In genomic region chrX:84724576-84724975, GRCh38 we compare ENCODE assay signal across 21 cellular contexts.
"Had no signal": no experiment of that assay in that cellular context is flagged by ENCODE, and none has a peak within 500 bp of the region (broad histone marks: within the 10 kb centered on the region; RNA-seq: fewer than 3 reads in every experiment).

No MANE protein-coding gene starts in this region.

- H3K36me3 Mint-ChIP-seq: activated CD8-positive, alpha-beta memory T cell treated with anti-CD3 and anti-CD28 coated beads, Interleukin-2, amount 10 ng/mL, durations not matched to agents 7 days and 5 days; activated naive CD4-positive, alpha-beta T cell treated with anti-CD3 and anti-CD28 coated beads, Interleukin-2, amount 10 ng/mL, durations not matched to agents 7 days and 5 days; naive thymus-derived CD8-positive, alpha-beta T cell had no signal

- H3K4me1 Mint-ChIP-seq: activated CD8-positive, alpha-beta memory T cell treated with anti-CD3 and anti-CD28 coated beads, Interleukin-2, amount 10 ng/mL, durations not matched to agents 7 days and 5 days; activated naive CD4-positive, alpha-beta T cell treated with anti-CD3 and anti-CD28 coated beads, Interleukin-2, amount 10 ng/mL, durations not matched to agents 7 days and 5 days; naive thymus-derived CD8-positive, alpha-beta T cell had no signal

- ATAC-seq: activated CD8-positive, alpha-beta memory T cell treated with anti-CD3 and anti-CD28 coated beads, Interleukin-2, amount 10 ng/mL, durations not matched to agents 7 days and 5 days; gastroesophageal sphincter; left lung; naive thymus-derived CD8-positive, alpha-beta T cell; right cardiac atrium had no signal

- H3K27ac Mint-ChIP-seq: activated CD8-positive, alpha-beta memory T cell treated with anti-CD3 and anti-CD28 coated beads, Interleukin-2, amount 10 ng/mL, durations not matched to agents 7 days and 5 days; activated naive CD4-positive, alpha-beta T cell treated with anti-CD3 and anti-CD28 coated beads, Interleukin-2, amount 10 ng/mL, durations not matched to agents 7 days and 5 days; activated T-helper 2 cell treated with anti-CD3 and anti-CD28 coated beads, Interferon-gamma antibody, Interleukin-2, Interleukin-4, amounts not matched to agents 10 μg/mL and 5 μg/mL and 100 μg/mL, durations not matched to agents 14 hours and 24 hours and 36 hours; naive thymus-derived CD8-positive, alpha-beta T cell had no signal

- H3K4me1 ChIP-seq: adrenal gland, gastroesophageal sphincter, left lung, tibial nerve, vagina had no signal

- H3K27me3 Mint-ChIP-seq: activated CD8-positive, alpha-beta memory T cell treated with anti-CD3 and anti-CD28 coated beads, Interleukin-2, amount 10 ng/mL, durations not matched to agents 7 days and 5 days; activated naive CD4-positive, alpha-beta T cell treated with anti-CD3 and anti-CD28 coated beads, Interleukin-2, amount 10 ng/mL, durations not matched to agents 7 days and 5 days had no signal

- H3K9me3 Mint-ChIP-seq: activated naive CD4-positive, alpha-beta T cell treated with anti-CD3 and anti-CD28 coated beads, Interleukin-2, amount 10 ng/mL, durations not matched to agents 7 days and 5 days; activated T-helper 2 cell treated with anti-CD3 and anti-CD28 coated beads, Interferon-gamma antibody, Interleukin-2, Interleukin-4, amounts not matched to agents 10 μg/mL and 5 μg/mL and 100 μg/mL, durations not matched to agents 14 hours and 24 hours and 36 hours; naive thymus-derived CD8-positive, alpha-beta T cell had no signal

- DNase-seq: activated CD4-positive, alpha-beta T cell treated with anti-CD3 and anti-CD28 coated beads, Interleukin-2, amount 50 U/mL, for 48 hours; activated CD8-positive, alpha-beta memory T cell treated with anti-CD3 and anti-CD28 coated beads, Interleukin-2, amount 10 ng/mL, durations not matched to agents 7 days and 5 days; activated naive CD4-positive, alpha-beta T cell treated with anti-CD3 and anti-CD28 coated beads, Interleukin-2, amount 10 ng/mL, durations not matched to agents 7 days and 5 days; activated T-cell treated with anti-CD3 and anti-CD28 coated beads, Interleukin-2, amount 50 U/mL, for 1 hour; adrenal gland; left lung; mammary epithelial cell; naive thymus-derived CD8-positive, alpha-beta T cell; occipital lobe; right cardiac atrium; small intestine; stimulated activated CD4-positive, alpha-beta T cell treated with anti-CD3 and anti-CD28 coated beads, Interleukin-4, amount 100 ng/mL, for 24 hours; stimulated activated naive CD4-positive, alpha-beta T cell; substantia nigra; T1000 had no signal

- H3K4me3 ChIP-seq: adrenal gland, cardiac muscle cell, gastroesophageal sphincter, left lung, tibial nerve, vagina had no signal

- H3K27me3 ChIP-seq: adrenal gland, cardiac muscle cell, gastroesophageal sphincter, tibial nerve, vagina had no signal

- H3K9me3 ChIP-seq: adrenal gland, gastroesophageal sphincter, left lung, tibial nerve, vagina had no signal

- H3K27ac ChIP-seq: adrenal gland, cardiac muscle cell, gastroesophageal sphincter, left lung, tibial nerve, vagina, VCaP had no signal

- H3K36me3 ChIP-seq: adrenal gland, cardiac muscle cell, gastroesophageal sphincter, left lung, tibial nerve, vagina had no signal

- H3K4me3 Mint-ChIP-seq: activated CD8-positive, alpha-beta memory T cell treated with anti-CD3 and anti-CD28 coated beads, Interleukin-2, amount 10 ng/mL, durations not matched to agents 7 days and 5 days; activated naive CD4-positive, alpha-beta T cell treated with anti-CD3 and anti-CD28 coated beads, Interleukin-2, amount 10 ng/mL, durations not matched to agents 7 days and 5 days; naive thymus-derived CD8-positive, alpha-beta T cell had no signal
